8 cellular contexts compared by ENCODE assay signal in the genomic region with DNA sequence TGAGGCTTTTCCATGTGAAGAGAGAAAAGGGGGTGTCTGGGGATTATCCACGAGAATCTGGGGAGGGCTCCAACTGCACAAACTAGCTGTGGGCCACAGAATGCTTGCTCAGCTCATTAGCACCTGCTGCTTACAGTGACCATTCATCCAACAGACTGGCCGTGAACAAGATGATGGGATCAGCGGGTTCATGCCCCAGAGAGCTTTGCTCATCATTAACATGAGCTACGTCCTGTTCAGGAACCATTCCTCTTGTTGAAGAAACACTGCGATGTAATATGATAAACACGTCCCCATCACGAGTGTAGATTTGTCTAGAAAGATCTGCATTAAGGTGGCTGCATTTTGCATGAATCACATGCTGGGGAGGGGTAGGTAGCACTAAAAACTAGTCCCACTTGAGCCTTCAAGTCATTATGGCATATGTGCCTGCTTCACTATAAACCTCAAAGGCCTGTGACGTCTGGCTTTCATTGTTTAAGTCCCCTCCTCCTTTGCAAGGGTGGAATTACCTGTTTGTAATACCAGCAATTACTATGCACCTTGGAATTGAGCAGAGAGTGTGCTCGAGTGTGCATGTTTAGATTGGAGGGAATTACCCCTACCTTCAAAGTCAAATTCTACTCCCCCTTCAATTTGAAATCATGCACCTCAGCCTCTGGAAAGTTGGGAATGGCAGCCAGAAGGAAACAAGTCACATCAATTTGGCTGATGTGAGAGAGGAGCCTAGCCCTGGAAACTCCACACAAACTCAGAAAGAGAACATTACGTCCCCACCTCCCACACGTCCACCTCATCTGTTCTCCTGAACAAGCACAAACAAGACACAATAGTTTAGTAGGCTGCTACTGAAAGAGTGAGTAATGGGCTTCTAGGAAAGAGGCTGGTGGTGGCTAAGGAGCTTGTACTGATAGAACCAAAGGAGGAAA. TPM values are rescaled to one million over a fixed set of nuclear protein-coding genes. Genes with fewer than 3 reads are reported as not detected.
DNase-seq lines count a peak whose midpoint lies in the region; ATAC-seq and TF ChIP-seq lines count a peak whose summit lies in the region.

No MANE protein-coding gene starts in this region.

- H3F3A ChIP-seq in DOHH2 (ENCODE audit: control insufficient read depth, insufficient read depth) (peaks cover 3% of the 10 kb centered on the region; the same call in 1 of the 2 replicates), smooth muscle cell (ENCODE audit: low read depth) (peaks cover 4% of the 10 kb centered on the region)

- H3K4me1 Mint-ChIP-seq in WTC11 = peaks cover 50% of the 10 kb centered on the region

- H3K9me2 ChIP-seq in DOHH2 (replicated peaks; ENCODE audit: control insufficient read depth, low read length) = no peaks in the 10 kb centered on the region

- H2AFZ ChIP-seq in smooth muscle cell (ENCODE audit: low read depth) = no peak overlapping the region

- H4K20me1 ChIP-seq in DOHH2 (ENCODE audit: control insufficient read depth, insufficient read depth, low read depth, low read length) = peaks cover 36% of the 10 kb centered on the region
- peaks cover 75% of the 10 kb centered on the region for H4K20me1 ChIP-seq in smooth muscle cell (ENCODE audit: low read depth)

- H3K4me2 ChIP-seq in DOHH2 (ENCODE audit: low read length) = peak overlapping the region; percentile 100; the same call in 1 of the 2 replicates
- peak overlapping the region; percentile 89 for H3K4me2 ChIP-seq in smooth muscle cell

- no peak overlapping the region for H3K4me3 ChIP-seq in DOHH2 (ENCODE audit: low read length)
- H3K4me3 ChIP-seq in smooth muscle cell = peak overlapping the region; percentile 75

- H3K9me3 ChIP-seq in DOHH2 (ENCODE audit: control insufficient read depth, insufficient read depth, low read length) (no peaks in the 10 kb centered on the region), smooth muscle cell (replicated peaks; ENCODE audit: low read depth) (no peaks in the 10 kb centered on the region)

- H3K4me1 ChIP-seq in DOHH2 (ENCODE audit: control insufficient read depth, low read length) (peaks cover 44% of the 10 kb centered on the region), smooth muscle cell (ENCODE audit: low read depth) (peaks cover 29% of the 10 kb centered on the region)

- H3K9me3 Mint-ChIP-seq in WTC11 = no peaks in the 10 kb centered on the region

- H3K27ac Mint-ChIP-seq in WTC11 = peak overlapping the region; percentile 75

- no peak overlapping the region for H3K27ac ChIP-seq in DOHH2 (ENCODE audit: low read depth, low read length)
- peak overlapping the region; percentile 98 for H3K27ac ChIP-seq in epithelial cell of prostate
- H3K27ac ChIP-seq in smooth muscle cell (ENCODE audit: low read depth) = peak overlapping the region; percentile 91

- peaks cover 25% of the 10 kb centered on the region for H3K36me3 Mint-ChIP-seq in WTC11

- H3K79me2 ChIP-seq in DOHH2 (ENCODE audit: control insufficient read depth, low read length) (peaks cover 94% of the 10 kb centered on the region), smooth muscle cell (ENCODE audit: low read depth) (peaks cover 92% of the 10 kb centered on the region)

- H3K27me3 Mint-ChIP-seq in WTC11 (ENCODE audit: low read depth) = no peaks in the 10 kb centered on the region

- no peak for ATAC-seq in WTC11
- ATAC-seq in GM18858 (IDR thresholded peaks at IDR 0.05; ENCODE audit: unreplicated experiment) = no peak
- no peak for ATAC-seq in GM19463 (IDR thresholded peaks at IDR 0.05; ENCODE audit: unreplicated experiment)

- no peak for DNase-seq in WTC11 (ENCODE audit: low spot score)
- peak; percentile 83 for DNase-seq in epithelial cell of prostate (ENCODE audit: low read depth, low spot score)
- no peak for DNase-seq in smooth muscle cell (lab: John Stamatoyannopoulos, UW; ENCODE audit: unreplicated experiment)
- no peak for DNase-seq in effector CD4-positive, alpha-beta T cell
- DNase-seq in HCEC 1CT = no peak

- POLR2A ChIA-PET in WTC11 (lab: Charles Lee) = no interaction called here

- WGBS in smooth muscle cell (ENCODE audit: low lambda C conversion rate) = 77% methylated on average over 11 of the region's 11 CpGs

- H3K27me3 ChIP-seq in DOHH2 (ENCODE audit: control insufficient read depth, low read length) (no peaks in the 10 kb centered on the region), smooth muscle cell (ENCODE audit: low read depth) (no peaks in the 10 kb centered on the region)

- CTCF ChIA-PET in WTC11 (lab: Charles Lee) = interaction anchor here (0.9 kb wide), 1 partner anchor 112 kb away, joined by 3 read pairs; no protein-coding TSS in a partner anchor

- no peak for TF ChIP-seq CTCF in DOHH2 (IDR thresholded peaks at IDR 0.05; ENCODE audit: low read depth, low read length, poor library complexity, severe bottlenecking)
- TF ChIP-seq CTCF in WTC11 (IDR thresholded peaks at IDR 0.05) = no peak
- TF ChIP-seq CTCF in smooth muscle cell (IDR thresholded peaks at IDR 0.05; ENCODE audit: borderline replicate concordance, insufficient read depth, poor library complexity, severe bottlenecking) = no peak

- peak overlapping the region; percentile 94 for H3K9ac ChIP-seq in smooth muscle cell (ENCODE audit: low read depth)

- H3K36me3 ChIP-seq in DOHH2 (ENCODE audit: control insufficient read depth, low read length) (peaks cover 85% of the 10 kb centered on the region), smooth muscle cell (ENCODE audit: low read depth) (peaks cover 3% of the 10 kb centered on the region)

- no peak overlapping the region for H3K4me3 Mint-ChIP-seq in WTC11

TF ChIP-seq in WTC11, 78 proteins besides CTCF, POLR2A, EP300 and RAD21:
- no peak for TF ChIP-seq FOXP1 (CRISPR knock-in tag; IDR thresholded peaks at IDR 0.05; ENCODE audit: borderline replicate concordance)
- no peak for TF ChIP-seq ZNF263 (CRISPR knock-in tag; IDR thresholded peaks at IDR 0.05; ENCODE audit: low read depth)
- no peak for TF ChIP-seq NR1H2 (CRISPR knock-in tag; IDR thresholded peaks at IDR 0.05)
- TF ChIP-seq ESRRA (CRISPR knock-in tag; IDR thresholded peaks at IDR 0.05; ENCODE audit: borderline replicate concordance) = no peak
- no peak for TF ChIP-seq SMAD3 (CRISPR knock-in tag; IDR thresholded peaks at IDR 0.05; ENCODE audit: borderline replicate concordance)
- TF ChIP-seq, protein P1, sequence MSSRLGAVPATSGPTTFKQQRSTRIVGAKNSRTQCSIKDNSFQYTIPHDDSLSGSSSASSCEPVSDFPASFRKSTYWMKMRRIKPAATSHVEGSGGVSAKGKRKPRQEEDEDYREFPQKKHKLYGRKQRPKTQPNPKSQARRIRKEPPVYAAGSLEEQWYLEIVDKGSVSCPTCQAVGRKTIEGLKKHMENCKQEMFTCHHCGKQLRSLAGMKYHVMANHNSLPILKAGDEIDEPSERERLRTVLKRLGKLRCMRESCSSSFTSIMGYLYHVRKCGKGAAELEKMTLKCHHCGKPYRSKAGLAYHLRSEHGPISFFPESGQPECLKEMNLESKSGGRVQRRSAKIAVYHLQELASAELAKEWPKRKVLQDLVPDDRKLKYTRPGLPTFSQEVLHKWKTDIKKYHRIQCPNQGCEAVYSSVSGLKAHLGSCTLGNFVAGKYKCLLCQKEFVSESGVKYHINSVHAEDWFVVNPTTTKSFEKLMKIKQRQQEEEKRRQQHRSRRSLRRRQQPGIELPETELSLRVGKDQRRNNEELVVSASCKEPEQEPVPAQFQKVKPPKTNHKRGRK (CRISPR knock-in tag; IDR thresholded peaks at IDR 0.05; ENCODE audit: borderline replicate concordance) = no peak
- TF ChIP-seq ZNF138 (CRISPR knock-in tag; conservative IDR thresholded peaks at IDR 0.05) = no peak
- no peak for TF ChIP-seq RELA (CRISPR knock-in tag; IDR thresholded peaks at IDR 0.05; ENCODE audit: borderline replicate concordance)
- TF ChIP-seq, protein P2, sequence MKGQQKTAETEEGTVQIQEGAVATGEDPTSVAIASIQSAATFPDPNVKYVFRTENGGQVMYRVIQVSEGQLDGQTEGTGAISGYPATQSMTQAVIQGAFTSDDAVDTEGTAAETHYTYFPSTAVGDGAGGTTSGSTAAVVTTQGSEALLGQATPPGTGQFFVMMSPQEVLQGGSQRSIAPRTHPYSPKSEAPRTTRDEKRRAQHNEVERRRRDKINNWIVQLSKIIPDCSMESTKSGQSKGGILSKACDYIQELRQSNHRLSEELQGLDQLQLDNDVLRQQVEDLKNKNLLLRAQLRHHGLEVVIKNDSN (CRISPR knock-in tag; IDR thresholded peaks at IDR 0.05) = no peak

RNA-seq across cellular contexts. Expression of a gene that starts 3.7 kb away (rescaled TPM):
- 21.4 to 22.6 TPM (median 22.6 TPM) in 3 replicates for total RNA-seq in WTC11 (2021)
- total RNA-seq in smooth muscle cell = 13.7 and 18.7 TPM in 2 replicates
- 10.4 and 14.6 TPM in 2 replicates for polyA plus RNA-seq in smooth muscle cell

RNA-seq across cellular contexts. Expression of a gene that starts 3.9 kb away (rescaled TPM):
- total RNA-seq in WTC11 (2021) (23.4 to 29.4 TPM (median 25.2 TPM) in 3 replicates), smooth muscle cell (45.0 and 51.2 TPM in 2 replicates)
- polyA plus RNA-seq in smooth muscle cell = 35.6 and 44.3 TPM in 2 replicates
